ENCODE assay signal across 11 cellular contexts in the genomic region with DNA sequence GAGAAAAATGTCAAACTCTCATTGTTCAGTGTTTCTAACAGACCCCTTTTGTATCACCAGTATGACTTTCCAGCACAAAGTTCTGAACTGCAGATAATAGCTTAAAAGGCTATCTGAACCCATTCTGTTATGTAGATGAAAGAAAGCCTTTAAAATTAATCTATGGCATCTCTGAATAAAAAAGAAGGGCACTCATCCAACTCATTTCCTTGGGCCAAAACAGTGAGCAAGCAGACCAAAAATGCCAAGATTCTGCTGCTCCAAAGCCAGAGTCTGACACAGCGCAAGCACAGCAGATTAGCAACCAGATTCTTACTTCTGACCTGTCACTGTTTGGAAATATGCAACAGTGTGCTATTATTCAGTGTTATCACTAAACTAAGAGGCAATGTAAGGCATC. TPM values are rescaled to one million over a fixed set of nuclear protein-coding genes. Genes with fewer than 3 reads are reported as not detected.
DNase-seq lines count a peak whose midpoint lies in the region; ATAC-seq and TF ChIP-seq lines count a peak whose summit lies in the region.
"Had no signal": no experiment of that assay in that cellular context is flagged by ENCODE, and none has a peak within 500 bp of the region (broad histone marks: within the 10 kb centered on the region; RNA-seq: fewer than 3 reads in every experiment).

No MANE protein-coding gene starts in this region.

- DNase-seq in ELR (ENCODE audit: low read depth) (peak; percentile 83), RWPE2 (ENCODE audit: low spot score) (no peak), fibroblast of gingiva (ENCODE audit: low read depth) (peak; percentile 68), osteoblast (ENCODE audit: insufficient read length, low spot score, missing footprints) (peak; percentile 66), NCI-H748 treated with DMSO at 0.1 percent for 48 hours (lab: John Stamatoyannopoulos, UW) (no peak), NCI-H524 (lab: John Stamatoyannopoulos, UW) (no peak)
- DNase-seq: islet precursor cell, stomach had no signal

- H3K27ac Mint-ChIP-seq in activated T-helper 17 cell treated with anti-CD3 and anti-CD28 coated beads, Interleukin-2, amount 50 U/mL, for 72 hours = no peak overlapping the region

- H2AFZ ChIP-seq in osteoblast (ENCODE audit: low read length) = no peak overlapping the region

- TF ChIP-seq CTCF in RWPE2 (IDR thresholded peaks at IDR 0.05; ENCODE audit: poor library complexity, severe bottlenecking) (no peak), osteoblast (IDR thresholded peaks at IDR 0.05; ENCODE audit: extremely low read depth, low read depth, low read length) (no peak)

- H3K79me2 ChIP-seq in osteoblast (ENCODE audit: insufficient read depth, low read length) = no peaks in the 10 kb centered on the region

- H3K27ac ChIP-seq in RWPE2 (ENCODE audit: poor library complexity, severe bottlenecking) (peak overlapping the region; percentile 30), osteoblast (ENCODE audit: low read depth, low read length) (no peak overlapping the region)
- H3K27ac ChIP-seq: stomach had no signal

- H3K9me3 ChIP-seq in RWPE2 (ENCODE audit: severe bottlenecking) = no peaks in the 10 kb centered on the region
- H3K9me3 ChIP-seq in osteoblast (ENCODE audit: low read depth, low read length) = no peaks in the 10 kb centered on the region
- H3K9me3 ChIP-seq: stomach had no signal

- H3K27me3 ChIP-seq in RWPE2 (ENCODE audit: insufficient read depth, poor library complexity, severe bottlenecking) (no peaks in the 10 kb centered on the region), osteoblast (ENCODE audit: insufficient read depth, low read length) (peaks cover 3% of the 10 kb centered on the region)
- H3K27me3 ChIP-seq: stomach had no signal

- H3K27me3 Mint-ChIP-seq in activated T-helper 17 cell treated with anti-CD3 and anti-CD28 coated beads, Interleukin-2, amount 50 U/mL, for 72 hours = no peaks in the 10 kb centered on the region

- ATAC-seq in RWPE2 (ENCODE audit: low read depth) (peak; percentile 68), HG03039 (IDR thresholded peaks at IDR 0.05; ENCODE audit: unreplicated experiment) (no peak)
- no peak for ATAC-seq in activated T-helper 17 cell treated with anti-CD3 and anti-CD28 coated beads, Interleukin-2, amount 50 U/mL, for 72 hours (replicated peaks)
- ATAC-seq: Panc1 had no signal

- H3K9me3 Mint-ChIP-seq in activated T-helper 17 cell treated with anti-CD3 and anti-CD28 coated beads, Interleukin-2, amount 50 U/mL, for 72 hours = no peaks in the 10 kb centered on the region

- H3K36me3 ChIP-seq in RWPE2 (ENCODE audit: low read depth) (no peaks in the 10 kb centered on the region), osteoblast (ENCODE audit: insufficient read depth, low read length) (no peaks in the 10 kb centered on the region)
- H3K36me3 ChIP-seq: stomach had no signal

- H3K4me1 Mint-ChIP-seq in activated T-helper 17 cell treated with anti-CD3 and anti-CD28 coated beads, Interleukin-2, amount 50 U/mL, for 72 hours = no peaks in the 10 kb centered on the region

- H3K4me3 Mint-ChIP-seq in activated T-helper 17 cell treated with anti-CD3 and anti-CD28 coated beads, Interleukin-2, amount 50 U/mL, for 72 hours = no peak overlapping the region

- no peaks in the 10 kb centered on the region for H4K20me1 ChIP-seq in osteoblast (ENCODE audit: insufficient read depth, low read length)

- no peak overlapping the region for H3K4me3 ChIP-seq in RWPE2 (ENCODE audit: severe bottlenecking)
- no peak overlapping the region for H3K4me3 ChIP-seq in osteoblast (ENCODE audit: insufficient read depth, low read length)
- H3K4me3 ChIP-seq: stomach had no signal

- H3K4me2 ChIP-seq in osteoblast (ENCODE audit: insufficient read depth, low read length) = no peak overlapping the region

- H3K36me3 Mint-ChIP-seq in activated T-helper 17 cell treated with anti-CD3 and anti-CD28 coated beads, Interleukin-2, amount 50 U/mL, for 72 hours (ENCODE audit: low read depth) = no peaks in the 10 kb centered on the region

- H3K4me1 ChIP-seq in RWPE2 (ENCODE audit: insufficient read depth, poor library complexity, severe bottlenecking) (peaks cover 44% of the 10 kb centered on the region), osteoblast (ENCODE audit: insufficient read depth, low read length) (peaks cover 11% of the 10 kb centered on the region)

RNA-seq across cellular contexts. Expression of a gene that starts 22.6 kb away (rescaled TPM):
- total RNA-seq in osteoblast = 6.5 and 9.0 TPM in 2 replicates
- total RNA-seq in activated T-helper 17 cell treated with anti-CD3 and anti-CD28 coated beads, Interleukin-2, amount 50 U/mL, for 72 hours = 1 to 10 TPM; 2.2 to 4.9 TPM

Comparison
In these comparisons a context has a peak if more than half of its experiments do, and no peak if none do; other contexts are left out.
1. DNase-seq: peak in ELR (single experiment), fibroblast of gingiva (single experiment) and osteoblast (single experiment); none in RWPE2 (single experiment), NCI-H748 treated with DMSO at 0.1 percent for 48 hours (single experiment) and NCI-H524 (0 of 2).